1 cellular context compared by ENCODE assay signal in the genomic region with DNA sequence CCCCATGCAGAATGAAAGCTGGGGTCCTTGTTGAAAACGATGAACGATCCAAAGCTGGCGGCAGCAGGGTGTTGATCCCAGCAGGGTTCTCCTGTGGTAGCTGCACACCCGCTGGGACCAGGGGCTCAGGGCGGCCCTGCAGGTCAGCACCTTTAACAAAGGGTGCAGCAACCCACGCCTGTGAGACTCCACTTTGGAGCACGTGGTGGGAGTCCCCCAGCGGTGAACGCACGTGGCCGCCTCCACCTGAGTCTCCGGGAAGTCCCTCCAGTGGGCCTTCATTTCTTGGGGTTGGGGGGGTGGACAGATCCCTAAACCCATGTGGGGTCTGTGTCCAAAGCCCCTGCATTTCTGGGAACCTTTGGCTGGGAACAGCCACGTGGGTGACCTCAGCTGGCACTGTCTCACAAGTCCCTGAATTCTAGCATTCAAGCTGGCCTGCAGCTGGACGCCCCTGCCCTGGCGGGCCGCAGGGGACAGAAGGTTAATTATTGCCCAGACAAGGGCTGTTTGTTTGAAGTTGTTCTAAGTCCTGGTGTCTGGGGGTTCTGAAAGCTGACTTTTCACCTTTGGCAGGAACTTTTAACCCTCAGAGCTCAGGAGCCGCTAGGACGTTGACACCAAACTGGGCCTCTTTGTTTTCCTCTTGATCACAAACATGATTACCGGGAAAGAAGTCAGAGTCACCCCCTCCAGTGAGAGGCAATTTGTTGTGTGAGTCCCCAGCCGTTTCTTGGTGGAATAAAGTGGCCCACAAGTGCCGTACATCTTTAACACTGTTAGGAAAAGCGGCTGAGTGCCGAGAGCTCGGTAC.
TF ChIP-seq lines count a peak whose summit lies in the region.

No MANE protein-coding gene starts in this region.

TF ChIP-seq in HepG2, 621 proteins besides CTCF, POLR2A, EP300 and RAD21 (continued from another document and continues in another):
- TF ChIP-seq, protein P1, sequence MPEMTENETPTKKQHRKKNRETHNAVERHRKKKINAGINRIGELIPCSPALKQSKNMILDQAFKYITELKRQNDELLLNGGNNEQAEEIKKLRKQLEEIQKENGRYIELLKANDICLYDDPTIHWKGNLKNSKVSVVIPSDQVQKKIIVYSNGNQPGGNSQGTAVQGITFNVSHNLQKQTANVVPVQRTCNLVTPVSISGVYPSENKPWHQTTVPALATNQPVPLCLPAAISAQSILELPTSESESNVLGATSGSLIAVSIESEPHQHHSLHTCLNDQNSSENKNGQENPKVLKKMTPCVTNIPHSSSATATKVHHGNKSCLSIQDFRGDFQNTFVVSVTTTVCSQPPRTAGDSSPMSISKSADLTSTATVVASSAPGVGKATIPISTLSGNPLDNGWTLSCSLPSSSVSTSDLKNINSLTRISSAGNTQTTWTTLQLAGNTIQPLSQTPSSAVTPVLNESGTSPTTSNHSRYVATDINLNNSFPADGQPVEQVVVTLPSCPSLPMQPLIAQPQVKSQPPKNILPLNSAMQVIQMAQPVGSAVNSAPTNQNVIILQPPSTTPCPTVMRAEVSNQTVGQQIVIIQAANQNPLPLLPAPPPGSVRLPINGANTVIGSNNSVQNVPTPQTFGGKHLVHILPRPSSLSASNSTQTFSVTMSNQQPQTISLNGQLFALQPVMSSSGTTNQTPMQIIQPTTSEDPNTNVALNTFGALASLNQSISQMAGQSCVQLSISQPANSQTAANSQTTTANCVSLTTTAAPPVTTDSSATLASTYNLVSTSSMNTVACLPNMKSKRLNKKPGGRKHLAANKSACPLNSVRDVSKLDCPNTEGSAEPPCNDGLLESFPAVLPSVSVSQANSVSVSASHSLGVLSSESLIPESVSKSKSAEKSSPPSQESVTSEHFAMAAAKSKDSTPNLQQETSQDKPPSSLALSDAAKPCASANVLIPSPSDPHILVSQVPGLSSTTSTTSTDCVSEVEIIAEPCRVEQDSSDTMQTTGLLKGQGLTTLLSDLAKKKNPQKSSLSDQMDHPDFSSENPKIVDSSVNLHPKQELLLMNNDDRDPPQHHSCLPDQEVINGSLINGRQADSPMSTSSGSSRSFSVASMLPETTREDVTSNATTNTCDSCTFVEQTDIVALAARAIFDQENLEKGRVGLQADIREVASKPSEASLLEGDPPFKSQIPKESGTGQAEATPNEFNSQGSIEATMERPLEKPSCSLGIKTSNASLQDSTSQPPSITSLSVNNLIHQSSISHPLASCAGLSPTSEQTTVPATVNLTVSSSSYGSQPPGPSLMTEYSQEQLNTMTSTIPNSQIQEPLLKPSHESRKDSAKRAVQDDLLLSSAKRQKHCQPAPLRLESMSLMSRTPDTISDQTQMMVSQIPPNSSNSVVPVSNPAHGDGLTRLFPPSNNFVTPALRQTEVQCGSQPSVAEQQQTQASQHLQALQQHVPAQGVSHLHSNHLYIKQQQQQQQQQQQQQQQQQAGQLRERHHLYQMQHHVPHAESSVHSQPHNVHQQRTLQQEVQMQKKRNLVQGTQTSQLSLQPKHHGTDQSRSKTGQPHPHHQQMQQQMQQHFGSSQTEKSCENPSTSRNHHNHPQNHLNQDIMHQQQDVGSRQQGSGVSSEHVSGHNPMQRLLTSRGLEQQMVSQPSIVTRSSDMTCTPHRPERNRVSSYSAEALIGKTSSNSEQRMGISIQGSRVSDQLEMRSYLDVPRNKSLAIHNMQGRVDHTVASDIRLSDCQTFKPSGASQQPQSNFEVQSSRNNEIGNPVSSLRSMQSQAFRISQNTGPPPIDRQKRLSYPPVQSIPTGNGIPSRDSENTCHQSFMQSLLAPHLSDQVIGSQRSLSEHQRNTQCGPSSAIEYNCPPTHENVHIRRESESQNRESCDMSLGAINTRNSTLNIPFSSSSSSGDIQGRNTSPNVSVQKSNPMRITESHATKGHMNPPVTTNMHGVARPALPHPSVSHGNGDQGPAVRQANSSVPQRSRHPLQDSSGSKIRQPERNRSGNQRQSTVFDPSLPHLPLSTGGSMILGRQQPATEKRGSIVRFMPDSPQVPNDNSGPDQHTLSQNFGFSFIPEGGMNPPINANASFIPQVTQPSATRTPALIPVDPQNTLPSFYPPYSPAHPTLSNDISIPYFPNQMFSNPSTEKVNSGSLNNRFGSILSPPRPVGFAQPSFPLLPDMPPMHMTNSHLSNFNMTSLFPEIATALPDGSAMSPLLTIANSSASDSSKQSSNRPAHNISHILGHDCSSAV (CRISPR knock-in tag; IDR thresholded peaks at IDR 0.05; ENCODE audit: borderline replicate concordance): no peak
- no peak for TF ChIP-seq ZNF883 (CRISPR knock-in tag; IDR thresholded peaks at IDR 0.05; ENCODE audit: not compliant biosample characterization)
- TF ChIP-seq ZSCAN29 (CRISPR knock-in tag; conservative IDR thresholded peaks at IDR 0.05): no peak
- no peak for TF ChIP-seq ZNF251 (CRISPR knock-in tag; IDR thresholded peaks at IDR 0.05)
- no peak for TF ChIP-seq ZNF563 (CRISPR knock-in tag; IDR thresholded peaks at IDR 0.05)
- peak; percentile 95 for TF ChIP-seq FOXO1 (CRISPR knock-in tag; IDR thresholded peaks at IDR 0.05)
- TF ChIP-seq ETV6 (CRISPR knock-in tag; conservative IDR thresholded peaks at IDR 0.05): no peak
- no peak for TF ChIP-seq XBP1 (CRISPR knock-in tag; IDR thresholded peaks at IDR 0.05)
- TF ChIP-seq KLF16 (CRISPR knock-in tag; IDR thresholded peaks at IDR 0.05): peak in 1 of 2 experiments; percentile 81; a peak in 1 of 4 replicates
- peak; percentile 92 for TF ChIP-seq GATAD2A (CRISPR knock-in tag; IDR thresholded peaks at IDR 0.05)
- no peak for TF ChIP-seq ZNF7 (CRISPR knock-in tag; IDR thresholded peaks at IDR 0.05)
- TF ChIP-seq REXO4 (CRISPR knock-in tag; IDR thresholded peaks at IDR 0.05; ENCODE audit: borderline replicate concordance): no peak
- no peak for TF ChIP-seq SRSF4 (IDR thresholded peaks at IDR 0.05; ENCODE audit: low read depth, low read length, poor library complexity, severe bottlenecking)
- TF ChIP-seq ZNF703 (CRISPR knock-in tag; IDR thresholded peaks at IDR 0.05; ENCODE audit: borderline replicate concordance): peak; percentile 57; the same call in 1 of the 2 replicates
- TF ChIP-seq U2AF1 (optimal IDR thresholded peaks at IDR 0.05; ENCODE audit: low read depth, low read length): no peak
- TF ChIP-seq HHEX (CRISPR knock-in tag; IDR thresholded peaks at IDR 0.05): 0 out of 2 replicates have a peak, but pooled peaks have one; percentile 33
- TF ChIP-seq NFATC3 (CRISPR knock-in tag; IDR thresholded peaks at IDR 0.05): no peak
- TF ChIP-seq, protein P2, sequence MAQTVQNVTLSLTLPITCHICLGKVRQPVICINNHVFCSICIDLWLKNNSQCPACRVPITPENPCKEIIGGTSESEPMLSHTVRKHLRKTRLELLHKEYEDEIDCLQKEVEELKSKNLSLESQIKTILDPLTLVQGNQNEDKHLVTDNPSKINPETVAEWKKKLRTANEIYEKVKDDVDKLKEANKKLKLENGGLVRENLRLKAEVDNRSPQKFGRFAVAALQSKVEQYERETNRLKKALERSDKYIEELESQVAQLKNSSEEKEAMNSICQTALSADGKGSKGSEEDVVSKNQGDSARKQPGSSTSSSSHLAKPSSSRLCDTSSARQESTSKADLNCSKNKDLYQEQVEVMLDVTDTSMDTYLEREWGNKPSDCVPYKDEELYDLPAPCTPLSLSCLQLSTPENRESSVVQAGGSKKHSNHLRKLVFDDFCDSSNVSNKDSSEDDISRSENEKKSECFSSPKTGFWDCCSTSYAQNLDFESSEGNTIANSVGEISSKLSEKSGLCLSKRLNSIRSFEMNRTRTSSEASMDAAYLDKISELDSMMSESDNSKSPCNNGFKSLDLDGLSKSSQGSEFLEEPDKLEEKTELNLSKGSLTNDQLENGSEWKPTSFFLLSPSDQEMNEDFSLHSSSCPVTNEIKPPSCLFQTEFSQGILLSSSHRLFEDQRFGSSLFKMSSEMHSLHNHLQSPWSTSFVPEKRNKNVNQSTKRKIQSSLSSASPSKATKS (CRISPR knock-in tag; IDR thresholded peaks at IDR 0.05): 0 out of 2 replicates have a peak, but pooled peaks have one; percentile 63
- TF ChIP-seq, protein P3, sequence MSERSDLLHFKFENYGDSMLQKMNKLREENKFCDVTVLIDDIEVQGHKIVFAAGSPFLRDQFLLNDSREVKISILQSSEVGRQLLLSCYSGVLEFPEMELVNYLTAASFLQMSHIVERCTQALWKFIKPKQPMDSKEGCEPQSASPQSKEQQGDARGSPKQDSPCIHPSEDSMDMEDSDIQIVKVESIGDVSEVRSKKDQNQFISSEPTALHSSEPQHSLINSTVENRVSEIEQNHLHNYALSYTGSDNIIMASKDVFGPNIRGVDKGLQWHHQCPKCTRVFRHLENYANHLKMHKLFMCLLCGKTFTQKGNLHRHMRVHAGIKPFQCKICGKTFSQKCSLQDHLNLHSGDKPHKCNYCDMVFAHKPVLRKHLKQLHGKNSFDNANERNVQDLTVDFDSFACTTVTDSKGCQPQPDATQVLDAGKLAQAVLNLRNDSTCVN (CRISPR knock-in tag; IDR thresholded peaks at IDR 0.05; ENCODE audit: borderline replicate concordance): no peak
- TF ChIP-seq, protein P4, sequence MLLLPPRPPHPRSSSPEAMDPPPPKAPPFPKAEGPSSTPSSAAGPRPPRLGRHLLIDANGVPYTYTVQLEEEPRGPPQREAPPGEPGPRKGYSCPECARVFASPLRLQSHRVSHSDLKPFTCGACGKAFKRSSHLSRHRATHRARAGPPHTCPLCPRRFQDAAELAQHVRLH (CRISPR knock-in tag; IDR thresholded peaks at IDR 0.05; ENCODE audit: borderline replicate concordance, low read depth): peak; percentile 41; the same call in 1 of the 2 replicates
- TF ChIP-seq, protein P5, sequence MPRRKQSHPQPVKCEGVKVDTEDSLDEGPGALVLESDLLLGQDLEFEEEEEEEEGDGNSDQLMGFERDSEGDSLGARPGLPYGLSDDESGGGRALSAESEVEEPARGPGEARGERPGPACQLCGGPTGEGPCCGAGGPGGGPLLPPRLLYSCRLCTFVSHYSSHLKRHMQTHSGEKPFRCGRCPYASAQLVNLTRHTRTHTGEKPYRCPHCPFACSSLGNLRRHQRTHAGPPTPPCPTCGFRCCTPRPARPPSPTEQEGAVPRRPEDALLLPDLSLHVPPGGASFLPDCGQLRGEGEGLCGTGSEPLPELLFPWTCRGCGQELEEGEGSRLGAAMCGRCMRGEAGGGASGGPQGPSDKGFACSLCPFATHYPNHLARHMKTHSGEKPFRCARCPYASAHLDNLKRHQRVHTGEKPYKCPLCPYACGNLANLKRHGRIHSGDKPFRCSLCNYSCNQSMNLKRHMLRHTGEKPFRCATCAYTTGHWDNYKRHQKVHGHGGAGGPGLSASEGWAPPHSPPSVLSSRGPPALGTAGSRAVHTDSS (CRISPR knock-in tag; conservative IDR thresholded peaks at IDR 0.05): no peak
- no peak for TF ChIP-seq RFX1 (IDR thresholded peaks at IDR 0.05)
- TF ChIP-seq ZSCAN22 (CRISPR knock-in tag; IDR thresholded peaks at IDR 0.05): peak; percentile 58; the same call in 1 of the 2 replicates
- TF ChIP-seq, protein P6, sequence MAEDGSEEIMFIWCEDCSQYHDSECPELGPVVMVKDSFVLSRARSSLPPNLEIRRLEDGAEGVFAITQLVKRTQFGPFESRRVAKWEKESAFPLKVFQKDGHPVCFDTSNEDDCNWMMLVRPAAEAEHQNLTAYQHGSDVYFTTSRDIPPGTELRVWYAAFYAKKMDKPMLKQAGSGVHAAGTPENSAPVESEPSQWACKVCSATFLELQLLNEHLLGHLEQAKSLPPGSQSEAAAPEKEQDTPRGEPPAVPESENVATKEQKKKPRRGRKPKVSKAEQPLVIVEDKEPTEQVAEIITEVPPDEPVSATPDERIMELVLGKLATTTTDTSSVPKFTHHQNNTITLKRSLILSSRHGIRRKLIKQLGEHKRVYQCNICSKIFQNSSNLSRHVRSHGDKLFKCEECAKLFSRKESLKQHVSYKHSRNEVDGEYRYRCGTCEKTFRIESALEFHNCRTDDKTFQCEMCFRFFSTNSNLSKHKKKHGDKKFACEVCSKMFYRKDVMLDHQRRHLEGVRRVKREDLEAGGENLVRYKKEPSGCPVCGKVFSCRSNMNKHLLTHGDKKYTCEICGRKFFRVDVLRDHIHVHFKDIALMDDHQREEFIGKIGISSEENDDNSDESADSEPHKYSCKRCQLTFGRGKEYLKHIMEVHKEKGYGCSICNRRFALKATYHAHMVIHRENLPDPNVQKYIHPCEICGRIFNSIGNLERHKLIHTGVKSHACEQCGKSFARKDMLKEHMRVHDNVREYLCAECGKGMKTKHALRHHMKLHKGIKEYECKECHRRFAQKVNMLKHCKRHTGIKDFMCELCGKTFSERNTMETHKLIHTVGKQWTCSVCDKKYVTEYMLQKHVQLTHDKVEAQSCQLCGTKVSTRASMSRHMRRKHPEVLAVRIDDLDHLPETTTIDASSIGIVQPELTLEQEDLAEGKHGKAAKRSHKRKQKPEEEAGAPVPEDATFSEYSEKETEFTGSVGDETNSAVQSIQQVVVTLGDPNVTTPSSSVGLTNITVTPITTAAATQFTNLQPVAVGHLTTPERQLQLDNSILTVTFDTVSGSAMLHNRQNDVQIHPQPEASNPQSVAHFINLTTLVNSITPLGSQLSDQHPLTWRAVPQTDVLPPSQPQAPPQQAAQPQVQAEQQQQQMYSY (CRISPR knock-in tag; IDR thresholded peaks at IDR 0.05): peak; percentile 42; the same call in 1 of the 2 replicates
- TF ChIP-seq, protein P7, sequence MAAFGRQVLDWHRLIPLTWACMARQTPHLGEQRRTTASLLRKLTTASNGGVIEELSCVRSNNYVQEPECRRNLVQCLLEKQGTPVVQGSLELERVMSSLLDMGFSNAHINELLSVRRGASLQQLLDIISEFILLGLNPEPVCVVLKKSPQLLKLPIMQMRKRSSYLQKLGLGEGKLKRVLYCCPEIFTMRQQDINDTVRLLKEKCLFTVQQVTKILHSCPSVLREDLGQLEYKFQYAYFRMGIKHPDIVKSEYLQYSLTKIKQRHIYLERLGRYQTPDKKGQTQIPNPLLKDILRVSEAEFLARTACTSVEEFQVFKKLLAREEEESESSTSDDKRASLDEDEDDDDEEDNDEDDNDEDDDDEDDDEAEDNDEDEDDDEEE (CRISPR knock-in tag; IDR thresholded peaks at IDR 0.05): no peak
- peak; percentile 65; the same call in 1 of the 2 replicates for TF ChIP-seq ZKSCAN8 (CRISPR knock-in tag; IDR thresholded peaks at IDR 0.05; ENCODE audit: borderline replicate concordance)
- TF ChIP-seq RCOR2 (CRISPR knock-in tag; IDR thresholded peaks at IDR 0.05): peak; percentile 84; the same call in 1 of the 2 replicates
- 0 out of 2 replicates have a peak, but pooled peaks have one; percentile 50 for TF ChIP-seq ZNF34 (CRISPR knock-in tag; IDR thresholded peaks at IDR 0.05; ENCODE audit: borderline replicate concordance)
- TF ChIP-seq, protein P8, sequence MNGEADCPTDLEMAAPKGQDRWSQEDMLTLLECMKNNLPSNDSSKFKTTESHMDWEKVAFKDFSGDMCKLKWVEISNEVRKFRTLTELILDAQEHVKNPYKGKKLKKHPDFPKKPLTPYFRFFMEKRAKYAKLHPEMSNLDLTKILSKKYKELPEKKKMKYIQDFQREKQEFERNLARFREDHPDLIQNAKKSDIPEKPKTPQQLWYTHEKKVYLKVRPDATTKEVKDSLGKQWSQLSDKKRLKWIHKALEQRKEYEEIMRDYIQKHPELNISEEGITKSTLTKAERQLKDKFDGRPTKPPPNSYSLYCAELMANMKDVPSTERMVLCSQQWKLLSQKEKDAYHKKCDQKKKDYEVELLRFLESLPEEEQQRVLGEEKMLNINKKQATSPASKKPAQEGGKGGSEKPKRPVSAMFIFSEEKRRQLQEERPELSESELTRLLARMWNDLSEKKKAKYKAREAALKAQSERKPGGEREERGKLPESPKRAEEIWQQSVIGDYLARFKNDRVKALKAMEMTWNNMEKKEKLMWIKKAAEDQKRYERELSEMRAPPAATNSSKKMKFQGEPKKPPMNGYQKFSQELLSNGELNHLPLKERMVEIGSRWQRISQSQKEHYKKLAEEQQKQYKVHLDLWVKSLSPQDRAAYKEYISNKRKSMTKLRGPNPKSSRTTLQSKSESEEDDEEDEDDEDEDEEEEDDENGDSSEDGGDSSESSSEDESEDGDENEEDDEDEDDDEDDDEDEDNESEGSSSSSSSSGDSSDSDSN (CRISPR knock-in tag; IDR thresholded peaks at IDR 0.05): peak; percentile 68
- no peak for TF ChIP-seq IKZF4 (CRISPR knock-in tag; IDR thresholded peaks at IDR 0.05; ENCODE audit: borderline replicate concordance, low read depth, not compliant biosample characterization)
- peak; percentile 43; the same call in 1 of the 2 replicates for TF ChIP-seq STAG1 (CRISPR knock-in tag; IDR thresholded peaks at IDR 0.05)
- no peak; the same call in 1 of the 2 replicates for TF ChIP-seq NFKBIZ (CRISPR knock-in tag; IDR thresholded peaks at IDR 0.05)
- TF ChIP-seq FOXJ3 (CRISPR knock-in tag; IDR thresholded peaks at IDR 0.05; ENCODE audit: borderline replicate concordance): peak; percentile 92
